In the genomic region with DNA sequence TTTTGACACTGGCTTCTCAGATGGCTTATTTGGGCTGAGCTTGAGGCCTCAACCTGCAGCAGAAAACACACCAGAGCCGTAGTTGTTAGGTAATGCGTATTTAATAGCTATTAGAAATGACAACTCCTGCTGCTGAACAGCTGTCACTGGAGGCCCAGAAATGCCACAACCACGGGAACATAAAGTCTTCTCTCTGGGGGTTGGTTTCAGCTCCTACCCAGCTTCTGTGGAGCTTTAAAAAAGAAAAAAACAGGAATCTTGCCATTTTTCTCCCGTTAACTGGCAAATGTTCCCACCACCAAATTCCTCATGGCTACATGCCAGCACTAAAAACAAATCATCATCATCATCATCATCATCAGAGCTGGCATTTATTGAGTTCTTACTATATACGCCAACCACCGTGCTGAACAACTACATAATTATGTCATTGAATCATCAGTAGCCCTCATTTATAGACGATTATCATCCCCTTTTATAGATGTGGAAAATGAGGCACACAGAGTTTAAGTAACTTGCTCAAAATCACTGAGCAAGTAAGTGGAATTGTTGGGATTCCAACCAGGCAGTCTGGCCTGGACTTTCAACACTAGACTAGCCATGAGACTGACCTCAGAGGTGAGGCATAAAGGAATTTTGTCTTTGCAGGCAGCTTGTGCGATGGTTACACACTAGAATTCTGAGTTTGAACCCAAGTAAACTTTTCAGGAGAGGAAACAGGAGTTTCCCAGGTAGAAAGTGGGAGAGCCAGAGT, we compare ENCODE assay signal across 18 cellular contexts.
DNase-seq lines count a peak whose midpoint lies in the region; FAIRE-seq and TF ChIP-seq lines count a peak whose summit lies in the region.
"Had no signal": no experiment of that assay in that cellular context is flagged by ENCODE, and none has a peak within 500 bp of the region (broad histone marks: within the 10 kb centered on the region; RNA-seq: fewer than 3 reads in every experiment).

No MANE protein-coding gene starts in this region.

- TF ChIP-seq RAD21 in H1 (IDR thresholded peaks at IDR 0.05 in 1 of 2, conservative IDR thresholded peaks at IDR 0.05 in 1 of 2; ENCODE audit: low read depth in 2 of 2, low read length in 2 of 2): no peak

- H3K4me1 ChIP-seq in H1 (replicated peaks in 1 of 4; ENCODE audit: control insufficient read depth in 3 of 4, insufficient read depth in 4 of 4, low read length in 3 of 4): peaks cover 13 to 27% (median 15%) of the 10 kb centered on the region in 4 experiments
- H3K4me1 ChIP-seq: left lung, spleen had no signal

- H2AK5ac ChIP-seq in H1 (ENCODE audit: low read depth, low read length): no peak overlapping the region

- TF ChIP-seq CTCF in H1 (IDR thresholded peaks at IDR 0.05; ENCODE audit: control extremely low read depth in 1 of 3, insufficient read depth in 1 of 3, low read depth in 1 of 3, low read length in 3 of 3) (no peak), retinal pigment epithelial cell (conservative IDR thresholded peaks at IDR 0.05; ENCODE audit: low read depth, low read length) (no peak)

- H3K4me3 Mint-ChIP-seq in activated CD4-positive, alpha-beta T cell treated with anti-CD3 and anti-CD28 coated beads, Interleukin-2, amount 10 ng/mL, durations not matched to agents 7 days and 5 days: no peak overlapping the region
- H3K4me3 Mint-ChIP-seq: activated CD8-positive, alpha-beta memory T cell treated with anti-CD3 and anti-CD28 coated beads, Interleukin-2, amount 10 ng/mL, durations not matched to agents 7 days and 5 days; activated naive CD8-positive, alpha-beta T cell treated with anti-CD3 and anti-CD28 coated beads, Interleukin-2, amount 10 ng/mL, durations not matched to agents 7 days and 5 days; nephron; T-helper 2 cell treated with Interferon-gamma antibody and Interleukin-4, amounts not matched to agents 5 μg/mL and 100 μg/mL, for 36 hours had no signal

- no peak overlapping the region for H3K56ac ChIP-seq in H1 (replicated peaks; ENCODE audit: insufficient read length, low read depth, low read length)

- no peak overlapping the region for H4K5ac ChIP-seq in H1 (ENCODE audit: insufficient read length, low read depth, low read length)

- no peaks in the 10 kb centered on the region for H3K79me1 ChIP-seq in H1 (ENCODE audit: low read depth, low read length)

- no peak overlapping the region for H4K8ac ChIP-seq in H1 (ENCODE audit: extremely low read depth, insufficient read depth, low read length)

- TF ChIP-seq POLR2A in H1 (IDR thresholded peaks at IDR 0.05; ENCODE audit: control extremely low read depth in 1 of 2, low read depth in 2 of 2, low read length in 2 of 2): no peak

- H3K23ac ChIP-seq in H1 (ENCODE audit: insufficient read length): no peak overlapping the region

- 0 out of 2 replicates have a peak overlapping the region, but pooled peaks have one; percentile 32 for H2BK20ac ChIP-seq in H1 (ENCODE audit: low read length)

- no peak overlapping the region for H2BK12ac ChIP-seq in H1 (ENCODE audit: low read depth, low read length)

- H3K4me2 ChIP-seq in H1 (ENCODE audit: insufficient read depth in 1 of 2, low read depth in 2 of 2, low read length in 2 of 2): no peak overlapping the region

- H3K27ac ChIP-seq in H1 (ENCODE audit: low read depth, low read length): no peak overlapping the region
- H3K27ac ChIP-seq: 22Rv1, left lung, spleen, thoracic aorta had no signal

- no peaks in the 10 kb centered on the region for H3K79me2 ChIP-seq in H1 (ENCODE audit: control insufficient read depth in 1 of 2, insufficient read depth in 2 of 2, low read length in 2 of 2)

- no peak for FAIRE-seq in H1 (lab: Jason Lieb, UNC)
- FAIRE-seq: K562 had no signal

- H3K23me2 ChIP-seq in H1 (ENCODE audit: low read depth, low read length): no peaks in the 10 kb centered on the region; the same call in 1 of the 2 replicates

- no peaks in the 10 kb centered on the region for H3K4me1 Mint-ChIP-seq in activated CD4-positive, alpha-beta T cell treated with anti-CD3 and anti-CD28 coated beads, Interleukin-2, amount 10 ng/mL, durations not matched to agents 7 days and 5 days
- H3K4me1 Mint-ChIP-seq: activated CD8-positive, alpha-beta memory T cell treated with anti-CD3 and anti-CD28 coated beads, Interleukin-2, amount 10 ng/mL, durations not matched to agents 7 days and 5 days; activated naive CD8-positive, alpha-beta T cell treated with anti-CD3 and anti-CD28 coated beads, Interleukin-2, amount 10 ng/mL, durations not matched to agents 7 days and 5 days had no signal

- H3K9me3 ChIP-seq in H1 (ENCODE audit: insufficient read depth in 2 of 2, low read depth in 1 of 2, low read length in 1 of 2): no peaks in the 10 kb centered on the region
- H3K9me3 ChIP-seq: left lung, spleen, thoracic aorta had no signal

- H3K36me3 Mint-ChIP-seq in activated CD4-positive, alpha-beta T cell treated with anti-CD3 and anti-CD28 coated beads, Interleukin-2, amount 10 ng/mL, durations not matched to agents 7 days and 5 days (ENCODE audit: low read depth): no peaks in the 10 kb centered on the region
- H3K36me3 Mint-ChIP-seq: activated CD8-positive, alpha-beta memory T cell treated with anti-CD3 and anti-CD28 coated beads, Interleukin-2, amount 10 ng/mL, durations not matched to agents 7 days and 5 days; activated naive CD8-positive, alpha-beta T cell treated with anti-CD3 and anti-CD28 coated beads, Interleukin-2, amount 10 ng/mL, durations not matched to agents 7 days and 5 days had no signal

- no peak overlapping the region for H2BK5ac ChIP-seq in H1 (ENCODE audit: low read depth, low read length)

- TF ChIP-seq EP300 in H1 (IDR thresholded peaks at IDR 0.05; ENCODE audit: borderline replicate concordance in 1 of 2, low read depth in 2 of 2, low read length in 2 of 2): no peak

- H3K4ac ChIP-seq in H1 (replicated peaks; ENCODE audit: insufficient read length, low read depth, low read length): no peak overlapping the region

- CTCF ChIA-PET in H1 (lab: Charles Lee; ENCODE audit: partially characterized antibody): interaction anchor here (1.5 to 14.3 kb wide), 5 partner anchors 7 to 112 kb away, joined by 4 to 192 read pairs (median 6); no protein-coding TSS in a partner anchor
- CTCF ChIA-PET in activated CD4-positive, alpha-beta T cell treated with anti-CD3 and anti-CD28 coated beads, Interleukin-2, amount 10 ng/mL, durations not matched to agents 7 days and 5 days (lab: Charles Lee): no interaction called here

- no peak overlapping the region for H2BK120ac ChIP-seq in H1 (replicated peaks; ENCODE audit: low read depth, low read length)

- H3K4me3 ChIP-seq in H1 (ENCODE audit: extremely low read depth in 1 of 4, insufficient read depth in 2 of 4, low read depth in 3 of 4, low read length in 4 of 4) (no peak overlapping the region), retinal pigment epithelial cell (ENCODE audit: low read length) (no peak overlapping the region)
- H3K4me3 ChIP-seq: K562, left lung, spleen, thoracic aorta had no signal

- H3K27me3 ChIP-seq in H1 (replicated peaks in 1 of 4; ENCODE audit: control insufficient read depth in 3 of 4, extremely low read depth in 1 of 4, insufficient read depth in 3 of 4, low read length in 3 of 4): no peaks in the 10 kb centered on the region
- H3K27me3 ChIP-seq: left lung had no signal

- H3K27ac Mint-ChIP-seq in activated CD4-positive, alpha-beta T cell treated with anti-CD3 and anti-CD28 coated beads, Interleukin-2, amount 10 ng/mL, durations not matched to agents 7 days and 5 days: no peak overlapping the region
- H3K27ac Mint-ChIP-seq: activated CD8-positive, alpha-beta memory T cell treated with anti-CD3 and anti-CD28 coated beads, Interleukin-2, amount 10 ng/mL, durations not matched to agents 7 days and 5 days; activated naive CD8-positive, alpha-beta T cell treated with anti-CD3 and anti-CD28 coated beads, Interleukin-2, amount 10 ng/mL, durations not matched to agents 7 days and 5 days; T-helper 2 cell treated with Interferon-gamma antibody and Interleukin-4, amounts not matched to agents 5 μg/mL and 100 μg/mL, for 36 hours had no signal

- no peaks in the 10 kb centered on the region for H3K36me3 ChIP-seq in H1 (ENCODE audit: control insufficient read depth in 2 of 4, insufficient read depth in 4 of 4, low read length in 3 of 4)
- H3K36me3 ChIP-seq: left lung, spleen, thoracic aorta had no signal

- H3K18ac ChIP-seq in H1 (ENCODE audit: extremely low read depth, low read length): peak overlapping the region; percentile 19; the same call in 1 of the 2 replicates

- POLR2A ChIA-PET in H1 (lab: Charles Lee; ENCODE audit: partially characterized antibody): no interaction called here
- POLR2A ChIA-PET in activated CD4-positive, alpha-beta T cell treated with anti-CD3 and anti-CD28 coated beads, Interleukin-2, amount 10 ng/mL, durations not matched to agents 7 days and 5 days (lab: Charles Lee): no interaction called here

- H3K9ac ChIP-seq in H1 (replicated peaks in 1 of 4; ENCODE audit: extremely low read depth in 1 of 4, low read depth in 3 of 4, low read length in 3 of 4): no peak overlapping the region

- peak; percentile 55 for DNase-seq in DMS 273 (lab: John Stamatoyannopoulos, UW; ENCODE audit: unreplicated experiment)
- no peak for DNase-seq in DMS 273 treated with DMSO at 0.1 percent for 48 hours (lab: John Stamatoyannopoulos, UW)
- peak; percentile 62 for DNase-seq in NCI-H1694 treated with DMSO at 0.1 percent for 48 hours (lab: John Stamatoyannopoulos, UW)
- no peak for DNase-seq in H1 (ENCODE audit: low read depth in 1 of 2, low spot score in 2 of 2)
- peak; percentile 39 for DNase-seq in retinal pigment epithelial cell (ENCODE audit: low read depth)
- no peak for DNase-seq in activated CD4-positive, alpha-beta T cell treated with anti-CD3 and anti-CD28 coated beads, Interleukin-2, amount 10 ng/mL, durations not matched to agents 7 days and 5 days
- DNase-seq in anterior cingulate cortex (lab: John Stamatoyannopoulos, UW): no peak
- DNase-seq in posterior cingulate gyrus: no peak
- DNase-seq: activated CD8-positive, alpha-beta memory T cell treated with anti-CD3 and anti-CD28 coated beads, Interleukin-2, amount 10 ng/mL, durations not matched to agents 7 days and 5 days; activated naive CD8-positive, alpha-beta T cell treated with anti-CD3 and anti-CD28 coated beads, Interleukin-2, amount 10 ng/mL, durations not matched to agents 7 days and 5 days; left lung; NCI-H2107; spleen had no signal

- no peak overlapping the region for H2BK15ac ChIP-seq in H1 (ENCODE audit: low read length)

- no peaks in the 10 kb centered on the region for H4K20me1 ChIP-seq in H1 (replicated peaks in 1 of 2; ENCODE audit: control insufficient read depth in 1 of 2, insufficient read depth in 2 of 2, low read length in 2 of 2)

- H3K14ac ChIP-seq in H1 (ENCODE audit: insufficient read length): no peak overlapping the region

- no peaks in the 10 kb centered on the region for H3K9me3 Mint-ChIP-seq in activated CD4-positive, alpha-beta T cell treated with anti-CD3 and anti-CD28 coated beads, Interleukin-2, amount 10 ng/mL, durations not matched to agents 7 days and 5 days
- H3K9me3 Mint-ChIP-seq: activated naive CD8-positive, alpha-beta T cell treated with anti-CD3 and anti-CD28 coated beads, Interleukin-2, amount 10 ng/mL, durations not matched to agents 7 days and 5 days; nephron; T-helper 2 cell treated with Interferon-gamma antibody and Interleukin-4, amounts not matched to agents 5 μg/mL and 100 μg/mL, for 36 hours had no signal

- intact Hi-C loops in posterior cingulate gyrus (cut with DNase I): no loop called here

- H3K27me3 Mint-ChIP-seq in activated CD4-positive, alpha-beta T cell treated with anti-CD3 and anti-CD28 coated beads, Interleukin-2, amount 10 ng/mL, durations not matched to agents 7 days and 5 days: peaks cover 4% of the 10 kb centered on the region

- H4K91ac ChIP-seq in H1 (replicated peaks; ENCODE audit: insufficient read length, low read length): no peak overlapping the region

- no peak overlapping the region for H2AFZ ChIP-seq in H1 (ENCODE audit: low read length)

- WGBS in H1 (ENCODE audit: extremely low coverage in 1 of 2, insufficient coverage in 1 of 2, insufficient read length in 1 of 2, insufficient replicate concordance in 2 of 2, low coverage in 1 of 2, low lambda C conversion rate in 2 of 2, missing lambda C conversion rate in 1 of 2), 2 experiments: 84% methylated on average over 8 of the region's 8 CpGs; no CpG with 5 or more reads in 1 of the 2 experiments

Comparison
In these comparisons a context has a peak if more than half of its experiments do, and no peak if none do; other contexts are left out.
1. DNase-seq: peak in DMS 273 (single experiment), NCI-H1694 treated with DMSO at 0.1 percent for 48 hours (single experiment) and retinal pigment epithelial cell (single experiment); none in DMS 273 treated with DMSO at 0.1 percent for 48 hours (single experiment), H1 (0 of 2), activated CD4-positive, alpha-beta T cell treated with anti-CD3 and anti-CD28 coated beads, Interleukin-2, amount 10 ng/mL, durations not matched to agents 7 days and 5 days (single experiment), anterior cingulate cortex (0 of 58) and posterior cingulate gyrus (0 of 10).